In genomic region chr13:33251131-33251629, GRCh38 we compare ENCODE assay signal across 8 cellular contexts. TPM values are rescaled to one million over a fixed set of nuclear protein-coding genes. Genes with fewer than 3 reads are reported as not detected.
DNase-seq lines count a peak whose midpoint lies in the region; ATAC-seq and TF ChIP-seq lines count a peak whose summit lies in the region.

No MANE protein-coding gene starts in this region.

- ATAC-seq in HG02588 (IDR thresholded peaks at IDR 0.05; ENCODE audit: unreplicated experiment): peak; percentile 75
- ATAC-seq in HG03439 (IDR thresholded peaks at IDR 0.05; ENCODE audit: unreplicated experiment): no peak

- TF ChIP-seq CTCF in GM13976 (IDR thresholded peaks at IDR 0.05; ENCODE audit: borderline replicate concordance, control extremely low read depth, extremely low read depth, insufficient read depth, missing control alignments): no peak
- no peak for TF ChIP-seq CTCF in esophagus squamous epithelium (IDR thresholded peaks at IDR 0.05)
- TF ChIP-seq CTCF in type B pancreatic cell (conservative IDR thresholded peaks at IDR 0.05): no peak

- H3K4me1 ChIP-seq in esophagus squamous epithelium (peaks cover 0 to 22% (median 8%) of the 10 kb centered on the region in 3 donors), skeletal muscle tissue (ENCODE audit: control insufficient read depth in 3 of 3, insufficient read depth in 3 of 3, low read length in 3 of 3) (peaks cover 9 to 16% (median 11%) of the 10 kb centered on the region in 3 donors)

- peaks cover 9% of the 10 kb centered on the region for H3K36me3 Mint-ChIP-seq in type B pancreatic cell

- no peak for TF ChIP-seq POLR2A in esophagus squamous epithelium (IDR thresholded peaks at IDR 0.05)

- H3K27me3 Mint-ChIP-seq in type B pancreatic cell: no peaks in the 10 kb centered on the region

- H3K4me1 Mint-ChIP-seq in type B pancreatic cell (ENCODE audit: unreplicated experiment): peaks cover 3% of the 10 kb centered on the region

- H3K27me3 ChIP-seq in esophagus squamous epithelium: no peaks in the 10 kb centered on the region
- no peaks in the 10 kb centered on the region for H3K27me3 ChIP-seq in skeletal muscle tissue (ENCODE audit: control insufficient read depth in 3 of 3, insufficient read depth in 3 of 3, low read length in 3 of 3)

- intact Hi-C loops in esophagus squamous epithelium (cut with DNase I): no loop called here

- H3K4me3 ChIP-seq in esophagus squamous epithelium (no peak overlapping the region), skeletal muscle tissue (ENCODE audit: low read length in 3 of 3) (no peak overlapping the region)

- H3K36me3 ChIP-seq in esophagus squamous epithelium (no peaks in the 10 kb centered on the region), skeletal muscle tissue (ENCODE audit: control insufficient read depth in 3 of 3, insufficient read depth in 3 of 3, low read length in 3 of 3) (no peaks in the 10 kb centered on the region)

- H3K27ac ChIP-seq in esophagus squamous epithelium (peak overlapping the region in 3 of 4 donors; percentile 26 to 73 (median 46)), skeletal muscle tissue (ENCODE audit: low read depth, low read length) (peak overlapping the region; percentile 23)

- H3K9ac ChIP-seq in skeletal muscle tissue (ENCODE audit: low read depth in 1 of 3, low read length in 3 of 3): no peak overlapping the region

- H3K9me3 ChIP-seq in esophagus squamous epithelium: no peaks in the 10 kb centered on the region
- H3K9me3 ChIP-seq in skeletal muscle tissue (ENCODE audit: control insufficient read depth in 3 of 3, low read length in 3 of 3): no peaks in the 10 kb centered on the region

- DNase-seq in GM13976 (ENCODE audit: low spot score): peak; percentile 44
- DNase-seq in NCI-H69 (lab: John Stamatoyannopoulos, UW): peak; percentile 69
- DNase-seq in esophagus squamous epithelium (lab: John Stamatoyannopoulos, UW): no peak
- no peak for DNase-seq in type B pancreatic cell (ENCODE audit: extremely low spot score, unreplicated experiment)
- no peak for DNase-seq in stimulated activated CD4-positive, alpha-beta T cell treated with anti-CD3 and anti-CD28 coated beads, Interleukin-15, amount 100 ng/mL, for 24 hours

- in situ Hi-C loops in GM13976 (cut with MboI; ENCODE audit: low sequenced_read_pairs, unreplicated experiment): no loop called here

- H3K9me3 Mint-ChIP-seq in type B pancreatic cell: no peaks in the 10 kb centered on the region

- no peak overlapping the region for H3K4me3 Mint-ChIP-seq in type B pancreatic cell

- H3K27ac Mint-ChIP-seq in type B pancreatic cell: no peak overlapping the region

- 0% methylated on average over 2 of the region's 2 CpGs for WGBS in esophagus squamous epithelium, 2 donors

RNA-seq across cellular contexts. Expression of gene STARD13, which starts 34.4 kb away (rescaled TPM):
- 10 to 100 TPM in 1 of 4 donors, 1 to 10 TPM in 3; 1.3 to 18.7 (median 4.4) TPM for total RNA-seq in esophagus squamous epithelium
- 30.3 TPM for total RNA-seq in skeletal muscle tissue
- total RNA-seq in type B pancreatic cell (ENCODE audit: low replicate concordance): 12.1 and 24.7 TPM in 2 replicates

Comparison
In these comparisons a context has a peak if more than half of its experiments do, and no peak if none do; other contexts are left out.
1. DNase-seq: peak in GM13976 (single experiment) and NCI-H69 (single experiment); none in esophagus squamous epithelium (single experiment), type B pancreatic cell (single experiment) and stimulated activated CD4-positive, alpha-beta T cell treated with anti-CD3 and anti-CD28 coated beads, Interleukin-15, amount 100 ng/mL, for 24 hours (single experiment).